Comparison of ENCODE assay signal across 1 cellular context in genomic region chr7:157386979-157387800, GRCh38.
A peak's percentile ranks its signal among the peaks of the same experiment; 100 is the strongest.
TF ChIP-seq lines count a peak whose summit lies in the region.

No MANE protein-coding gene starts in this region.

TF ChIP-seq in H1, 55 proteins besides CTCF, POLR2A, EP300 and RAD21 (continued from another document):
- TF ChIP-seq ATF2 (IDR thresholded peaks at IDR 0.05; ENCODE audit: low read length) (peak; percentile 45; the same call in 1 of the 2 replicates), BACH1 (IDR thresholded peaks at IDR 0.05; ENCODE audit: low read length) (no peak), POLR2AphosphoS5 (IDR thresholded peaks at IDR 0.05; ENCODE audit: low read depth, low read length) (peak; percentile 91), TAF1 (IDR thresholded peaks at IDR 0.05; ENCODE audit: low read depth, low read length) (no peak), E2F6 (IDR thresholded peaks at IDR 0.05) (peak; percentile 88), YY1 (IDR thresholded peaks at IDR 0.05; ENCODE audit: low read depth, low read length) (peak; percentile 70), SIN3A (conservative IDR thresholded peaks at IDR 0.05 in 1 of 2, IDR thresholded peaks at IDR 0.05 in 1 of 2; ENCODE audit: low read depth in 1 of 2, low read length in 2 of 2) (peak in 1 of 2 experiments; percentile 83; a peak in 2 of 4 replicates), CHD7 (IDR thresholded peaks at IDR 0.05; ENCODE audit: insufficient replicate concordance, low read length) (no peak), GABPA (IDR thresholded peaks at IDR 0.05; ENCODE audit: borderline replicate concordance, insufficient read depth, low read length) (peak; percentile 75; the same call in 1 of the 2 replicates), USF2 (IDR thresholded peaks at IDR 0.05; ENCODE audit: low read length) (peak; percentile 46; the same call in 1 of the 2 replicates), MAX (IDR thresholded peaks at IDR 0.05) (peak; percentile 100), HDAC2 (IDR thresholded peaks at IDR 0.05; ENCODE audit: borderline replicate concordance in 1 of 2, low read depth in 2 of 2, low read length in 2 of 2) (0 out of 4 replicates have a peak, but pooled peaks of 1 of the 2 experiments have one; percentile 50), POU5F1 (IDR thresholded peaks at IDR 0.05; ENCODE audit: low read depth, low read length) (no peak), NANOG (IDR thresholded peaks at IDR 0.05; ENCODE audit: insufficient read depth, low read depth, low read length, poor library complexity, severe bottlenecking) (no peak), TEAD4 (IDR thresholded peaks at IDR 0.05; ENCODE audit: low read depth, low read length) (peak; percentile 94)
